ENCODE assay signal across 1 cellular context in the genomic region with DNA sequence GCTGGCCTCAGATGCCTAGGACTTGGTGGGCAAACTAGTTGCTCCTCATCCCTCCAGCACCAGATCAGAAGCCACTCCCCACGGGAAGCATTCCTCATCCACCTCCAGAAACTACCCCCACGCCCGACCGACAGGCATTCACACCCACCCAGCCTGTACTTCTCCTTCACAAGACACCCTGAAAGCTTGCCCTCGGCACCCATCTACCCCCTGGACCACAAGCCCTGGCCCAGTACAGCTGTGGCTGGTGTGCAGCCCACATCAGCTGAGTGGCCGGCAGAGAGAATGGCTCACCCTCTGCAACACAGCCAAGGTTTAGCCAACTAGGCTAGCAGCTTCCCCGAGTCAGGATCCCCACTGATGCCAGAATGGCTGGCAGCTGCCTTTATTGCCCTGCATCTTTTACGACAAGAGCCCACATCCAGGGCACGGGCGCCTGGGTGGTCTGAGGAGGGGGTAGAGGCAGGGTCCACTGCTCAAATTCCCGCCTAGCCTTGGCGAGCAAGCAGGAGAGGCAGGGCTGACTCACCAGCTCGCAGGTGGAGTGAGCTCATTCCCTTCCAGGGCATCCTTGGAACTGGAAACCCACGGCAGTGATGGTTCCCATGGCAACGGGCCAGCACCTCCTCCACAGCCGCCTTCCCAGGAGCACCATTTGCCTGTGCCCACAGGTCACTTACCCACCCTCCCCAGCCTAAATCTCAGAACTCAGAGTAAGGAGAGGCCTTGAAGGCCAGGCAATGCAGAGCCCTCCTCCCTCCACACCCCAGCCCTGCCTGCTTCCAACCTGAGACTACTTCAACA.
A peak's percentile ranks its signal among the peaks of the same experiment; 100 is the strongest.
TF ChIP-seq lines count a peak whose summit lies in the region.

No MANE protein-coding gene starts in this region.

TF ChIP-seq in HEK293, 187 proteins besides CTCF, POLR2A, EP300 and RAD21 (continued from another document and continues in another):
- TF ChIP-seq ZNF221 (tag by site-specific recombination; IDR thresholded peaks at IDR 0.05; ENCODE audit: borderline replicate concordance) (no peak), HOXD13 (CRISPR knock-in tag; IDR thresholded peaks at IDR 0.05; ENCODE audit: borderline replicate concordance) (no peak), HOXC10 (CRISPR knock-in tag; IDR thresholded peaks at IDR 0.05) (no peak), ZNF175 (tag by site-specific recombination; IDR thresholded peaks at IDR 0.05) (no peak), ZNF664 (tag by site-specific recombination; IDR thresholded peaks at IDR 0.05) (no peak), SCRT2 (tag by site-specific recombination; IDR thresholded peaks at IDR 0.05) (peak; percentile 74), ZNF830 (tag by site-specific recombination; IDR thresholded peaks at IDR 0.05; ENCODE audit: low read depth) (no peak), ZNF169 (tag by site-specific recombination; IDR thresholded peaks at IDR 0.05) (no peak), EGR2 (tag by site-specific recombination; IDR thresholded peaks at IDR 0.05; ENCODE audit: low read depth) (peak; percentile 68), KLF7 (tag by site-specific recombination; IDR thresholded peaks at IDR 0.05; ENCODE audit: borderline replicate concordance) (no peak), ZNF223 (tag by site-specific recombination; IDR thresholded peaks at IDR 0.05) (peak; percentile 75), ZNF2 (tag by site-specific recombination; IDR thresholded peaks at IDR 0.05) (no peak), ZNF529 (tag by site-specific recombination; IDR thresholded peaks at IDR 0.05; ENCODE audit: insufficient replicate concordance) (no peak), ZNF707 (tag by site-specific recombination; IDR thresholded peaks at IDR 0.05) (no peak), KLF1 (tag by site-specific recombination; IDR thresholded peaks at IDR 0.05) (no peak), MEIS1 (CRISPR knock-in tag; IDR thresholded peaks at IDR 0.05; ENCODE audit: borderline replicate concordance) (no peak), FEZF1 (tag by site-specific recombination; IDR thresholded peaks at IDR 0.05) (no peak), ZNF843 (tag by site-specific recombination; IDR thresholded peaks at IDR 0.05) (no peak), PRDM1 (tag by site-specific recombination; IDR thresholded peaks at IDR 0.05) (no peak), ZNF670 (tag by site-specific recombination; IDR thresholded peaks at IDR 0.05; ENCODE audit: low read depth) (no peak), ZNF623 (tag by site-specific recombination; IDR thresholded peaks at IDR 0.05) (no peak), ZNF423 (tag by site-specific recombination; IDR thresholded peaks at IDR 0.05) (no peak), ZNF600 (tag by site-specific recombination; IDR thresholded peaks at IDR 0.05) (peak; percentile 71; the same call in 1 of the 2 replicates), ZIC2 (tag by site-specific recombination; IDR thresholded peaks at IDR 0.05) (peak; percentile 62), YY1 (tag by site-specific recombination; IDR thresholded peaks at IDR 0.05) (no peak), ZNF791 (tag by site-specific recombination; IDR thresholded peaks at IDR 0.05) (no peak), GLIS2 (tag by site-specific recombination; IDR thresholded peaks at IDR 0.05) (peak; percentile 53), ZNF10 (tag by site-specific recombination; IDR thresholded peaks at IDR 0.05) (peak; percentile 51; the same call in 1 of the 2 replicates), ZFP41 (tag by site-specific recombination; IDR thresholded peaks at IDR 0.05; ENCODE audit: borderline replicate concordance) (no peak), ZNF274 (IDR thresholded peaks at IDR 0.05; ENCODE audit: low read length) (no peak), ZNF274 (tag by site-specific recombination; IDR thresholded peaks at IDR 0.05; ENCODE audit: borderline replicate concordance) (no peak), ZBTB8A (tag by site-specific recombination; IDR thresholded peaks at IDR 0.05) (peak; percentile 17; the same call in 1 of the 2 replicates), ZNF792 (tag by site-specific recombination; IDR thresholded peaks at IDR 0.05) (no peak), ZNF624 (tag by site-specific recombination; IDR thresholded peaks at IDR 0.05) (no peak), ZFP69B (tag by site-specific recombination; IDR thresholded peaks at IDR 0.05) (no peak), ZBTB21 (tag by site-specific recombination; IDR thresholded peaks at IDR 0.05) (no peak), ZNF121 (tag by site-specific recombination; IDR thresholded peaks at IDR 0.05) (no peak), ZNF747 (tag by site-specific recombination; IDR thresholded peaks at IDR 0.05) (no peak)
- TF ChIP-seq, protein P1, sequence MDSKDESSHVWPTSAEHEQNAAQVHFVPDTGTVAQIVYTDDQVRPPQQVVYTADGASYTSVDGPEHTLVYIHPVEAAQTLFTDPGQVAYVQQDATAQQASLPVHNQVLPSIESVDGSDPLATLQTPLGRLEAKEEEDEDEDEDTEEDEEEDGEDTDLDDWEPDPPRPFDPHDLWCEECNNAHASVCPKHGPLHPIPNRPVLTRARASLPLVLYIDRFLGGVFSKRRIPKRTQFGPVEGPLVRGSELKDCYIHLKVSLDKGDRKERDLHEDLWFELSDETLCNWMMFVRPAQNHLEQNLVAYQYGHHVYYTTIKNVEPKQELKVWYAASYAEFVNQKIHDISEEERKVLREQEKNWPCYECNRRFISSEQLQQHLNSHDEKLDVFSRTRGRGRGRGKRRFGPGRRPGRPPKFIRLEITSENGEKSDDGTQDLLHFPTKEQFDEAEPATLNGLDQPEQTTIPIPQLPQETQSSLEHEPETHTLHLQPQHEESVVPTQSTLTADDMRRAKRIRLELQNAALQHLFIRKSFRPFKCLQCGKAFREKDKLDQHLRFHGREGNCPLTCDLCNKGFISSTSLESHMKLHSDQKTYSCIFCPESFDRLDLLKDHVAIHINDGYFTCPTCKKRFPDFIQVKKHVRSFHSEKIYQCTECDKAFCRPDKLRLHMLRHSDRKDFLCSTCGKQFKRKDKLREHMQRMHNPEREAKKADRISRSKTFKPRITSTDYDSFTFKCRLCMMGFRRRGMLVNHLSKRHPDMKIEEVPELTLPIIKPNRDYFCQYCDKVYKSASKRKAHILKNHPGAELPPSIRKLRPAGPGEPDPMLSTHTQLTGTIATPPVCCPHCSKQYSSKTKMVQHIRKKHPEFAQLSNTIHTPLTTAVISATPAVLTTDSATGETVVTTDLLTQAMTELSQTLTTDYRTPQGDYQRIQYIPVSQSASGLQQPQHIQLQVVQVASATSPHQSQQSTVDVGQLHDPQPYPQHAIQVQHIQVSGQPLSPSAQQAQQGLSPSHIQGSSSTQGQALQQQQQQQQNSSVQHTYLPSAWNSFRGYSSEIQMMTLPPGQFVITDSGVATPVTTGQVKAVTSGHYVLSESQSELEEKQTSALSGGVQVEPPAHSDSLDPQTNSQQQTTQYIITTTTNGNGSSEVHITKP (tag by site-specific recombination; IDR thresholded peaks at IDR 0.05): 0 out of 2 replicates have a peak, but pooled peaks have one; percentile 17
- TF ChIP-seq, protein P2, sequence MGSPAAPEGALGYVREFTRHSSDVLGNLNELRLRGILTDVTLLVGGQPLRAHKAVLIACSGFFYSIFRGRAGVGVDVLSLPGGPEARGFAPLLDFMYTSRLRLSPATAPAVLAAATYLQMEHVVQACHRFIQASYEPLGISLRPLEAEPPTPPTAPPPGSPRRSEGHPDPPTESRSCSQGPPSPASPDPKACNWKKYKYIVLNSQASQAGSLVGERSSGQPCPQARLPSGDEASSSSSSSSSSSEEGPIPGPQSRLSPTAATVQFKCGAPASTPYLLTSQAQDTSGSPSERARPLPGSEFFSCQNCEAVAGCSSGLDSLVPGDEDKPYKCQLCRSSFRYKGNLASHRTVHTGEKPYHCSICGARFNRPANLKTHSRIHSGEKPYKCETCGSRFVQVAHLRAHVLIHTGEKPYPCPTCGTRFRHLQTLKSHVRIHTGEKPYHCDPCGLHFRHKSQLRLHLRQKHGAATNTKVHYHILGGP (tag by site-specific recombination; IDR thresholded peaks at IDR 0.05): no peak
- TF ChIP-seq, protein P3, sequence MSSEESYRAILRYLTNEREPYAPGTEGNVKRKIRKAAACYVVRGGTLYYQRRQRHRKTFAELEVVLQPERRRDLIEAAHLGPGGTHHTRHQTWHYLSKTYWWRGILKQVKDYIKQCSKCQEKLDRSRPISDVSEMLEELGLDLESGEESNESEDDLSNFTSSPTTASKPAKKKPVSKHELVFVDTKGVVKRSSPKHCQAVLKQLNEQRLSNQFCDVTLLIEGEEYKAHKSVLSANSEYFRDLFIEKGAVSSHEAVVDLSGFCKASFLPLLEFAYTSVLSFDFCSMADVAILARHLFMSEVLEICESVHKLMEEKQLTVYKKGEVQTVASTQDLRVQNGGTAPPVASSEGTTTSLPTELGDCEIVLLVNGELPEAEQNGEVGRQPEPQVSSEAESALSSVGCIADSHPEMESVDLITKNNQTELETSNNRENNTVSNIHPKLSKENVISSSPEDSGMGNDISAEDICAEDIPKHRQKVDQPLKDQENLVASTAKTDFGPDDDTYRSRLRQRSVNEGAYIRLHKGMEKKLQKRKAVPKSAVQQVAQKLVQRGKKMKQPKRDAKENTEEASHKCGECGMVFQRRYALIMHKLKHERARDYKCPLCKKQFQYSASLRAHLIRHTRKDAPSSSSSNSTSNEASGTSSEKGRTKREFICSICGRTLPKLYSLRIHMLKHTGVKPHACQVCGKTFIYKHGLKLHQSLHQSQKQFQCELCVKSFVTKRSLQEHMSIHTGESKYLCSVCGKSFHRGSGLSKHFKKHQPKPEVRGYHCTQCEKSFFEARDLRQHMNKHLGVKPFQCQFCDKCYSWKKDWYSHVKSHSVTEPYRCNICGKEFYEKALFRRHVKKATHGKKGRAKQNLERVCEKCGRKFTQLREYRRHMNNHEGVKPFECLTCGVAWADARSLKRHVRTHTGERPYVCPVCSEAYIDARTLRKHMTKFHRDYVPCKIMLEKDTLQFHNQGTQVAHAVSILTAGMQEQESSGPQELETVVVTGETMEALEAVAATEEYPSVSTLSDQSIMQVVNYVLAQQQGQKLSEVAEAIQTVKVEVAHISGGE (tag by site-specific recombination; conservative IDR thresholded peaks at IDR 0.05; ENCODE audit: low read depth): no peak
- TF ChIP-seq, protein P4, sequence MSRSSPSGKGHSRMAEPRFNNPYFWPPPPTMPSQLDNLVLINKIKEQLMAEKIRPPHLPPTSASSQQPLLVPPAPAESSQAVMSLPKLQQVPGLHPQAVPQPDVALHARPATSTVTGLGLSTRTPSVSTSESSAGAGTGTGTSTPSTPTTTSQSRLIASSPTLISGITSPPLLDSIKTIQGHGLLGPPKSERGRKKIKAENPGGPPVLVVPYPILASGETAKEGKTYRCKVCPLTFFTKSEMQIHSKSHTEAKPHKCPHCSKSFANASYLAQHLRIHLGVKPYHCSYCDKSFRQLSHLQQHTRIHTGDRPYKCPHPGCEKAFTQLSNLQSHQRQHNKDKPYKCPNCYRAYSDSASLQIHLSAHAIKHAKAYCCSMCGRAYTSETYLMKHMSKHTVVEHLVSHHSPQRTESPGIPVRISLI (tag by site-specific recombination; IDR thresholded peaks at IDR 0.05): no peak
- TF ChIP-seq, protein P5, sequence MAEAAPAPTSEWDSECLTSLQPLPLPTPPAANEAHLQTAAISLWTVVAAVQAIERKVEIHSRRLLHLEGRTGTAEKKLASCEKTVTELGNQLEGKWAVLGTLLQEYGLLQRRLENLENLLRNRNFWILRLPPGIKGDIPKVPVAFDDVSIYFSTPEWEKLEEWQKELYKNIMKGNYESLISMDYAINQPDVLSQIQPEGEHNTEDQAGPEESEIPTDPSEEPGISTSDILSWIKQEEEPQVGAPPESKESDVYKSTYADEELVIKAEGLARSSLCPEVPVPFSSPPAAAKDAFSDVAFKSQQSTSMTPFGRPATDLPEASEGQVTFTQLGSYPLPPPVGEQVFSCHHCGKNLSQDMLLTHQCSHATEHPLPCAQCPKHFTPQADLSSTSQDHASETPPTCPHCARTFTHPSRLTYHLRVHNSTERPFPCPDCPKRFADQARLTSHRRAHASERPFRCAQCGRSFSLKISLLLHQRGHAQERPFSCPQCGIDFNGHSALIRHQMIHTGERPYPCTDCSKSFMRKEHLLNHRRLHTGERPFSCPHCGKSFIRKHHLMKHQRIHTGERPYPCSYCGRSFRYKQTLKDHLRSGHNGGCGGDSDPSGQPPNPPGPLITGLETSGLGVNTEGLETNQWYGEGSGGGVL (tag by site-specific recombination; IDR thresholded peaks at IDR 0.05): peak; percentile 44; the same call in 1 of the 2 replicates
- TF ChIP-seq, protein P6, sequence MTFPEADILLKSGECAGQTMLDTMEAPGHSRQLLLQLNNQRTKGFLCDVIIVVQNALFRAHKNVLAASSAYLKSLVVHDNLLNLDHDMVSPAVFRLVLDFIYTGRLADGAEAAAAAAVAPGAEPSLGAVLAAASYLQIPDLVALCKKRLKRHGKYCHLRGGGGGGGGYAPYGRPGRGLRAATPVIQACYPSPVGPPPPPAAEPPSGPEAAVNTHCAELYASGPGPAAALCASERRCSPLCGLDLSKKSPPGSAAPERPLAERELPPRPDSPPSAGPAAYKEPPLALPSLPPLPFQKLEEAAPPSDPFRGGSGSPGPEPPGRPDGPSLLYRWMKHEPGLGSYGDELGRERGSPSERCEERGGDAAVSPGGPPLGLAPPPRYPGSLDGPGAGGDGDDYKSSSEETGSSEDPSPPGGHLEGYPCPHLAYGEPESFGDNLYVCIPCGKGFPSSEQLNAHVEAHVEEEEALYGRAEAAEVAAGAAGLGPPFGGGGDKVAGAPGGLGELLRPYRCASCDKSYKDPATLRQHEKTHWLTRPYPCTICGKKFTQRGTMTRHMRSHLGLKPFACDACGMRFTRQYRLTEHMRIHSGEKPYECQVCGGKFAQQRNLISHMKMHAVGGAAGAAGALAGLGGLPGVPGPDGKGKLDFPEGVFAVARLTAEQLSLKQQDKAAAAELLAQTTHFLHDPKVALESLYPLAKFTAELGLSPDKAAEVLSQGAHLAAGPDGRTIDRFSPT (tag by site-specific recombination; IDR thresholded peaks at IDR 0.05): no peak
- TF ChIP-seq, protein P7, sequence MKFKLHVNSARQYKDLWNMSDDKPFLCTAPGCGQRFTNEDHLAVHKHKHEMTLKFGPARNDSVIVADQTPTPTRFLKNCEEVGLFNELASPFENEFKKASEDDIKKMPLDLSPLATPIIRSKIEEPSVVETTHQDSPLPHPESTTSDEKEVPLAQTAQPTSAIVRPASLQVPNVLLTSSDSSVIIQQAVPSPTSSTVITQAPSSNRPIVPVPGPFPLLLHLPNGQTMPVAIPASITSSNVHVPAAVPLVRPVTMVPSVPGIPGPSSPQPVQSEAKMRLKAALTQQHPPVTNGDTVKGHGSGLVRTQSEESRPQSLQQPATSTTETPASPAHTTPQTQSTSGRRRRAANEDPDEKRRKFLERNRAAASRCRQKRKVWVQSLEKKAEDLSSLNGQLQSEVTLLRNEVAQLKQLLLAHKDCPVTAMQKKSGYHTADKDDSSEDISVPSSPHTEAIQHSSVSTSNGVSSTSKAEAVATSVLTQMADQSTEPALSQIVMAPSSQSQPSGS (tag by site-specific recombination; IDR thresholded peaks at IDR 0.05; ENCODE audit: low read depth): no peak
- TF ChIP-seq, protein P8, sequence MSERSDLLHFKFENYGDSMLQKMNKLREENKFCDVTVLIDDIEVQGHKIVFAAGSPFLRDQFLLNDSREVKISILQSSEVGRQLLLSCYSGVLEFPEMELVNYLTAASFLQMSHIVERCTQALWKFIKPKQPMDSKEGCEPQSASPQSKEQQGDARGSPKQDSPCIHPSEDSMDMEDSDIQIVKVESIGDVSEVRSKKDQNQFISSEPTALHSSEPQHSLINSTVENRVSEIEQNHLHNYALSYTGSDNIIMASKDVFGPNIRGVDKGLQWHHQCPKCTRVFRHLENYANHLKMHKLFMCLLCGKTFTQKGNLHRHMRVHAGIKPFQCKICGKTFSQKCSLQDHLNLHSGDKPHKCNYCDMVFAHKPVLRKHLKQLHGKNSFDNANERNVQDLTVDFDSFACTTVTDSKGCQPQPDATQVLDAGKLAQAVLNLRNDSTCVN (tag by site-specific recombination; optimal IDR thresholded peaks at IDR 0.05): no peak
